Comparison of ENCODE assay signal across 11 cellular contexts in genomic region chr6:20366082-20366834, GRCh38. TPM values are rescaled to one million over a fixed set of nuclear protein-coding genes. Genes with fewer than 3 reads are reported as not detected.
DNase-seq lines count a peak whose midpoint lies in the region; TF ChIP-seq lines count a peak whose summit lies in the region.
"Had no signal": no experiment of that assay in that cellular context is flagged by ENCODE, and none has a peak within 500 bp of the region (broad histone marks: within the 10 kb centered on the region; RNA-seq: fewer than 3 reads in every experiment).

No MANE protein-coding gene starts in this region.

- H3K36me3 Mint-ChIP-seq in stimulated activated naive CD8-positive, alpha-beta T cell treated with anti-CD3 and anti-CD28 coated beads, Interleukin-15, Interleukin-2, amounts not matched to agents 100 ng/mL and 50 ng/mL, for 24 hours (ENCODE audit: low read depth), result no peaks in the 10 kb centered on the region

- peak overlapping the region; percentile 58 for H3K4me3 Mint-ChIP-seq in stimulated activated naive CD8-positive, alpha-beta T cell treated with anti-CD3 and anti-CD28 coated beads, Interleukin-15, Interleukin-2, amounts not matched to agents 100 ng/mL and 50 ng/mL, for 24 hours

- no peak for TF ChIP-seq CTCF in hepatocyte (IDR thresholded peaks at IDR 0.05; ENCODE audit: poor library complexity)

- H3K27me3 ChIP-seq in hepatocyte, result no peaks in the 10 kb centered on the region

- peaks cover 54% of the 10 kb centered on the region for H3K4me1 Mint-ChIP-seq in stimulated activated naive CD8-positive, alpha-beta T cell treated with anti-CD3 and anti-CD28 coated beads, Interleukin-15, Interleukin-2, amounts not matched to agents 100 ng/mL and 50 ng/mL, for 24 hours (ENCODE audit: low read depth)

- peak; percentile 35 for DNase-seq in NK-92 treated with Interleukin-12 subunit alpha and Interleukin-12 subunit beta, amount 100 ng/mL, for 24 hours (lab: John Stamatoyannopoulos, UW)
- DNase-seq in NK-92 (lab: John Stamatoyannopoulos, UW; ENCODE audit: unreplicated experiment), result no peak
- DNase-seq in activated CD8-positive, alpha-beta memory T cell treated with anti-CD3 and anti-CD28 coated beads, Interleukin-2, amount 50 U/mL, for 48 hours, result peak; percentile 57
- DNase-seq in hepatocyte (ENCODE audit: low spot score), result no peak
- DNase-seq in kidney glomerular epithelial cell (lab: John Stamatoyannopoulos, UW), result no peak
- no peak for DNase-seq in cerebellar nuclear complex (lab: John Stamatoyannopoulos, UW)
- DNase-seq in cerebellar cortex (ENCODE audit: low spot score), result no peak
- DNase-seq: 8988T, cortex of kidney had no signal

- no peak overlapping the region for H3K4me2 ChIP-seq in hepatocyte

- H3K9me3 Mint-ChIP-seq in stimulated activated naive CD8-positive, alpha-beta T cell treated with anti-CD3 and anti-CD28 coated beads, Interleukin-15, Interleukin-2, amounts not matched to agents 100 ng/mL and 50 ng/mL, for 24 hours, result peaks cover 5% of the 10 kb centered on the region

- H3K27ac ChIP-seq in hepatocyte, result peak overlapping the region; percentile 90
- H3K27ac ChIP-seq: HL-60 had no signal

- no peaks in the 10 kb centered on the region for H4K20me1 ChIP-seq in hepatocyte (ENCODE audit: insufficient read depth, poor library complexity, severe bottlenecking)

- H3K27ac Mint-ChIP-seq in stimulated activated naive CD8-positive, alpha-beta T cell treated with anti-CD3 and anti-CD28 coated beads, Interleukin-15, Interleukin-2, amounts not matched to agents 100 ng/mL and 50 ng/mL, for 24 hours, result peak overlapping the region; percentile 76

- no peaks in the 10 kb centered on the region for H3K27me3 Mint-ChIP-seq in stimulated activated naive CD8-positive, alpha-beta T cell treated with anti-CD3 and anti-CD28 coated beads, Interleukin-15, Interleukin-2, amounts not matched to agents 100 ng/mL and 50 ng/mL, for 24 hours

- H3K36me3 ChIP-seq in hepatocyte (replicated peaks; ENCODE audit: insufficient read depth, low read depth), result no peaks in the 10 kb centered on the region

- H3K4me1 ChIP-seq in hepatocyte (ENCODE audit: insufficient read depth), result peaks cover 19% of the 10 kb centered on the region

- no peaks in the 10 kb centered on the region for H3K9me2 ChIP-seq in hepatocyte (replicated peaks; ENCODE audit: insufficient read depth)

- 35% methylated on average over 7 of the region's 7 CpGs for WGBS in hepatocyte (ENCODE audit: low lambda C conversion rate, missing lambda C conversion rate)

- no peaks in the 10 kb centered on the region for H3K79me2 ChIP-seq in hepatocyte

- H3K4me3 ChIP-seq in hepatocyte, result no peak overlapping the region

- no peaks in the 10 kb centered on the region for H3K9me3 ChIP-seq in hepatocyte (ENCODE audit: low read depth)

- no peak overlapping the region for H2AFZ ChIP-seq in hepatocyte

RNA-seq across cellular contexts. Expression of gene E2F3, which starts 35.4 kb away (rescaled TPM):
- total RNA-seq in hepatocyte, result 10.8 and 13.3 TPM in 2 replicates
- 5.5 and 8.4 TPM in 2 replicates for polyA plus RNA-seq in hepatocyte

Comparison
In these comparisons a context has a peak if more than half of its experiments do, and no peak if none do; other contexts are left out.
1. DNase-seq: peak in NK-92 treated with Interleukin-12 subunit alpha and Interleukin-12 subunit beta, amount 100 ng/mL, for 24 hours (single experiment) and activated CD8-positive, alpha-beta memory T cell treated with anti-CD3 and anti-CD28 coated beads, Interleukin-2, amount 50 U/mL, for 48 hours (single experiment); none in NK-92 (single experiment), hepatocyte (single experiment), kidney glomerular epithelial cell (single experiment), cerebellar nuclear complex (0 of 2) and cerebellar cortex (single experiment).